ENCODE assay signal across 1 cellular context in the genomic region with DNA sequence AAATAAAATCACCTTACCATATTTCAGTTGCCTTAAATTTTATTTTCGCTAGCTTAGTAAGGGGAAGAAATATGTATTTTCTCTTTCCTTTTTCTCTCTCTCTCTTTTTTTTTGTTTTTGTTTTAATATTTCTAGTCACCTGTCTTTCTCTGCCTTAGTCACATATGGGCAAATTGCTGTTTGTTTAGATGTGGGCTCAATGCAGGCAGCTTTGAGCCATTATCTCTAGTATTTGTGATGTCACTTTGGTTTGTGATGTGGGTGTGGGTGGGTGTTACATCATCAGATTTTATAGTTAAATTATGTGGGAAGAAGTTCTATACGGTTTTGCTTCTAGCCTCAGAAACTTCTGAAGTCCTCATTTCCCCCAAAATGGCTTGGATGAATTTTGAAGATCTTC.
TF ChIP-seq lines count a peak whose summit lies in the region.

A gene (minus strand): TSS at position 59 of the 400 bp plus-strand sequence. CDS start 39 bp downstream, at position 20.

TF ChIP-seq in HEK293, 187 proteins besides CTCF, POLR2A, EP300 and RAD21 (continued from another document and continues in another):
- TF ChIP-seq, protein P1, sequence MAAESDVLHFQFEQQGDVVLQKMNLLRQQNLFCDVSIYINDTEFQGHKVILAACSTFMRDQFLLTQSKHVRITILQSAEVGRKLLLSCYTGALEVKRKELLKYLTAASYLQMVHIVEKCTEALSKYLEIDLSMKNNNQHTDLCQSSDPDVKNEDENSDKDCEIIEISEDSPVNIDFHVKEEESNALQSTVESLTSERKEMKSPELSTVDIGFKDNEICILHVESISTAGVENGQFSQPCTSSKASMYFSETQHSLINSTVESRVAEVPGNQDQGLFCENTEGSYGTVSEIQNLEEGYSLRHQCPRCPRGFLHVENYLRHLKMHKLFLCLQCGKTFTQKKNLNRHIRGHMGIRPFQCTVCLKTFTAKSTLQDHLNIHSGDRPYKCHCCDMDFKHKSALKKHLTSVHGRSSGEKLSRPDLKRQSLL (tag by site-specific recombination; IDR thresholded peaks at IDR 0.05): no peak
- no peak for TF ChIP-seq ZNF624 (tag by site-specific recombination; IDR thresholded peaks at IDR 0.05)
- TF ChIP-seq, protein P2, sequence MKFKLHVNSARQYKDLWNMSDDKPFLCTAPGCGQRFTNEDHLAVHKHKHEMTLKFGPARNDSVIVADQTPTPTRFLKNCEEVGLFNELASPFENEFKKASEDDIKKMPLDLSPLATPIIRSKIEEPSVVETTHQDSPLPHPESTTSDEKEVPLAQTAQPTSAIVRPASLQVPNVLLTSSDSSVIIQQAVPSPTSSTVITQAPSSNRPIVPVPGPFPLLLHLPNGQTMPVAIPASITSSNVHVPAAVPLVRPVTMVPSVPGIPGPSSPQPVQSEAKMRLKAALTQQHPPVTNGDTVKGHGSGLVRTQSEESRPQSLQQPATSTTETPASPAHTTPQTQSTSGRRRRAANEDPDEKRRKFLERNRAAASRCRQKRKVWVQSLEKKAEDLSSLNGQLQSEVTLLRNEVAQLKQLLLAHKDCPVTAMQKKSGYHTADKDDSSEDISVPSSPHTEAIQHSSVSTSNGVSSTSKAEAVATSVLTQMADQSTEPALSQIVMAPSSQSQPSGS (tag by site-specific recombination; IDR thresholded peaks at IDR 0.05; ENCODE audit: low read depth): peak; percentile 94
- no peak for TF ChIP-seq SP2 (tag by site-specific recombination; IDR thresholded peaks at IDR 0.05)
- TF ChIP-seq, protein P3, sequence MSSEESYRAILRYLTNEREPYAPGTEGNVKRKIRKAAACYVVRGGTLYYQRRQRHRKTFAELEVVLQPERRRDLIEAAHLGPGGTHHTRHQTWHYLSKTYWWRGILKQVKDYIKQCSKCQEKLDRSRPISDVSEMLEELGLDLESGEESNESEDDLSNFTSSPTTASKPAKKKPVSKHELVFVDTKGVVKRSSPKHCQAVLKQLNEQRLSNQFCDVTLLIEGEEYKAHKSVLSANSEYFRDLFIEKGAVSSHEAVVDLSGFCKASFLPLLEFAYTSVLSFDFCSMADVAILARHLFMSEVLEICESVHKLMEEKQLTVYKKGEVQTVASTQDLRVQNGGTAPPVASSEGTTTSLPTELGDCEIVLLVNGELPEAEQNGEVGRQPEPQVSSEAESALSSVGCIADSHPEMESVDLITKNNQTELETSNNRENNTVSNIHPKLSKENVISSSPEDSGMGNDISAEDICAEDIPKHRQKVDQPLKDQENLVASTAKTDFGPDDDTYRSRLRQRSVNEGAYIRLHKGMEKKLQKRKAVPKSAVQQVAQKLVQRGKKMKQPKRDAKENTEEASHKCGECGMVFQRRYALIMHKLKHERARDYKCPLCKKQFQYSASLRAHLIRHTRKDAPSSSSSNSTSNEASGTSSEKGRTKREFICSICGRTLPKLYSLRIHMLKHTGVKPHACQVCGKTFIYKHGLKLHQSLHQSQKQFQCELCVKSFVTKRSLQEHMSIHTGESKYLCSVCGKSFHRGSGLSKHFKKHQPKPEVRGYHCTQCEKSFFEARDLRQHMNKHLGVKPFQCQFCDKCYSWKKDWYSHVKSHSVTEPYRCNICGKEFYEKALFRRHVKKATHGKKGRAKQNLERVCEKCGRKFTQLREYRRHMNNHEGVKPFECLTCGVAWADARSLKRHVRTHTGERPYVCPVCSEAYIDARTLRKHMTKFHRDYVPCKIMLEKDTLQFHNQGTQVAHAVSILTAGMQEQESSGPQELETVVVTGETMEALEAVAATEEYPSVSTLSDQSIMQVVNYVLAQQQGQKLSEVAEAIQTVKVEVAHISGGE (tag by site-specific recombination; conservative IDR thresholded peaks at IDR 0.05; ENCODE audit: low read depth): no peak
- no peak for TF ChIP-seq OSR2 (tag by site-specific recombination; IDR thresholded peaks at IDR 0.05)
- TF ChIP-seq ZEB2 (tag by site-specific recombination; IDR thresholded peaks at IDR 0.05): 0 out of 2 replicates have a peak, but pooled peaks have one; percentile 61
- TF ChIP-seq, protein P4, sequence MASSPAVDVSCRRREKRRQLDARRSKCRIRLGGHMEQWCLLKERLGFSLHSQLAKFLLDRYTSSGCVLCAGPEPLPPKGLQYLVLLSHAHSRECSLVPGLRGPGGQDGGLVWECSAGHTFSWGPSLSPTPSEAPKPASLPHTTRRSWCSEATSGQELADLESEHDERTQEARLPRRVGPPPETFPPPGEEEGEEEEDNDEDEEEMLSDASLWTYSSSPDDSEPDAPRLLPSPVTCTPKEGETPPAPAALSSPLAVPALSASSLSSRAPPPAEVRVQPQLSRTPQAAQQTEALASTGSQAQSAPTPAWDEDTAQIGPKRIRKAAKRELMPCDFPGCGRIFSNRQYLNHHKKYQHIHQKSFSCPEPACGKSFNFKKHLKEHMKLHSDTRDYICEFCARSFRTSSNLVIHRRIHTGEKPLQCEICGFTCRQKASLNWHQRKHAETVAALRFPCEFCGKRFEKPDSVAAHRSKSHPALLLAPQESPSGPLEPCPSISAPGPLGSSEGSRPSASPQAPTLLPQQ (tag by site-specific recombination; IDR thresholded peaks at IDR 0.05): peak; percentile 30; the same call in 1 of the 2 replicates
- TF ChIP-seq ZFP37 (tag by site-specific recombination; IDR thresholded peaks at IDR 0.05): no peak
- TF ChIP-seq ZNF114 (tag by site-specific recombination; IDR thresholded peaks at IDR 0.05): no peak
- TF ChIP-seq ZBTB1 (tag by site-specific recombination; IDR thresholded peaks at IDR 0.05): no peak
- no peak for TF ChIP-seq ZNF701 (tag by site-specific recombination; IDR thresholded peaks at IDR 0.05)
- TF ChIP-seq ZNF596 (tag by site-specific recombination; IDR thresholded peaks at IDR 0.05): no peak
- no peak for TF ChIP-seq ZNF266 (tag by site-specific recombination; IDR thresholded peaks at IDR 0.05; ENCODE audit: low read depth)
- peak; percentile 98 for TF ChIP-seq ZFHX2 (tag by site-specific recombination; conservative IDR thresholded peaks at IDR 0.05)
- TF ChIP-seq, protein P5, sequence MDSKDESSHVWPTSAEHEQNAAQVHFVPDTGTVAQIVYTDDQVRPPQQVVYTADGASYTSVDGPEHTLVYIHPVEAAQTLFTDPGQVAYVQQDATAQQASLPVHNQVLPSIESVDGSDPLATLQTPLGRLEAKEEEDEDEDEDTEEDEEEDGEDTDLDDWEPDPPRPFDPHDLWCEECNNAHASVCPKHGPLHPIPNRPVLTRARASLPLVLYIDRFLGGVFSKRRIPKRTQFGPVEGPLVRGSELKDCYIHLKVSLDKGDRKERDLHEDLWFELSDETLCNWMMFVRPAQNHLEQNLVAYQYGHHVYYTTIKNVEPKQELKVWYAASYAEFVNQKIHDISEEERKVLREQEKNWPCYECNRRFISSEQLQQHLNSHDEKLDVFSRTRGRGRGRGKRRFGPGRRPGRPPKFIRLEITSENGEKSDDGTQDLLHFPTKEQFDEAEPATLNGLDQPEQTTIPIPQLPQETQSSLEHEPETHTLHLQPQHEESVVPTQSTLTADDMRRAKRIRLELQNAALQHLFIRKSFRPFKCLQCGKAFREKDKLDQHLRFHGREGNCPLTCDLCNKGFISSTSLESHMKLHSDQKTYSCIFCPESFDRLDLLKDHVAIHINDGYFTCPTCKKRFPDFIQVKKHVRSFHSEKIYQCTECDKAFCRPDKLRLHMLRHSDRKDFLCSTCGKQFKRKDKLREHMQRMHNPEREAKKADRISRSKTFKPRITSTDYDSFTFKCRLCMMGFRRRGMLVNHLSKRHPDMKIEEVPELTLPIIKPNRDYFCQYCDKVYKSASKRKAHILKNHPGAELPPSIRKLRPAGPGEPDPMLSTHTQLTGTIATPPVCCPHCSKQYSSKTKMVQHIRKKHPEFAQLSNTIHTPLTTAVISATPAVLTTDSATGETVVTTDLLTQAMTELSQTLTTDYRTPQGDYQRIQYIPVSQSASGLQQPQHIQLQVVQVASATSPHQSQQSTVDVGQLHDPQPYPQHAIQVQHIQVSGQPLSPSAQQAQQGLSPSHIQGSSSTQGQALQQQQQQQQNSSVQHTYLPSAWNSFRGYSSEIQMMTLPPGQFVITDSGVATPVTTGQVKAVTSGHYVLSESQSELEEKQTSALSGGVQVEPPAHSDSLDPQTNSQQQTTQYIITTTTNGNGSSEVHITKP (tag by site-specific recombination; IDR thresholded peaks at IDR 0.05): no peak
- no peak for TF ChIP-seq MYNN (tag by site-specific recombination; IDR thresholded peaks at IDR 0.05; ENCODE audit: borderline replicate concordance)
- TF ChIP-seq ZNF221 (tag by site-specific recombination; IDR thresholded peaks at IDR 0.05; ENCODE audit: borderline replicate concordance): no peak
- TF ChIP-seq, protein P6, sequence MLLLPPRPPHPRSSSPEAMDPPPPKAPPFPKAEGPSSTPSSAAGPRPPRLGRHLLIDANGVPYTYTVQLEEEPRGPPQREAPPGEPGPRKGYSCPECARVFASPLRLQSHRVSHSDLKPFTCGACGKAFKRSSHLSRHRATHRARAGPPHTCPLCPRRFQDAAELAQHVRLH (tag by site-specific recombination; IDR thresholded peaks at IDR 0.05): no peak
- TF ChIP-seq RBAK (tag by site-specific recombination; IDR thresholded peaks at IDR 0.05): no peak
- TF ChIP-seq, protein P7, sequence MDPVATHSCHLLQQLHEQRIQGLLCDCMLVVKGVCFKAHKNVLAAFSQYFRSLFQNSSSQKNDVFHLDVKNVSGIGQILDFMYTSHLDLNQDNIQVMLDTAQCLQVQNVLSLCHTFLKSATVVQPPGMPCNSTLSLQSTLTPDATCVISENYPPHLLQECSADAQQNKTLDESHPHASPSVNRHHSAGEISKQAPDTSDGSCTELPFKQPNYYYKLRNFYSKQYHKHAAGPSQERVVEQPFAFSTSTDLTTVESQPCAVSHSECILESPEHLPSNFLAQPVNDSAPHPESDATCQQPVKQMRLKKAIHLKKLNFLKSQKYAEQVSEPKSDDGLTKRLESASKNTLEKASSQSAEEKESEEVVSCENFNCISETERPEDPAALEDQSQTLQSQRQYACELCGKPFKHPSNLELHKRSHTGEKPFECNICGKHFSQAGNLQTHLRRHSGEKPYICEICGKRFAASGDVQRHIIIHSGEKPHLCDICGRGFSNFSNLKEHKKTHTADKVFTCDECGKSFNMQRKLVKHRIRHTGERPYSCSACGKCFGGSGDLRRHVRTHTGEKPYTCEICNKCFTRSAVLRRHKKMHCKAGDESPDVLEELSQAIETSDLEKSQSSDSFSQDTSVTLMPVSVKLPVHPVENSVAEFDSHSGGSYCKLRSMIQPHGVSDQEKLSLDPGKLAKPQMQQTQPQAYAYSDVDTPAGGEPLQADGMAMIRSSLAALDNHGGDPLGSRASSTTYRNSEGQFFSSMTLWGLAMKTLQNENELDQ (tag by site-specific recombination; IDR thresholded peaks at IDR 0.05; ENCODE audit: low read depth): no peak
- no peak for TF ChIP-seq ZFP41 (tag by site-specific recombination; IDR thresholded peaks at IDR 0.05; ENCODE audit: borderline replicate concordance)
- TF ChIP-seq ZNF529 (tag by site-specific recombination; IDR thresholded peaks at IDR 0.05; ENCODE audit: insufficient replicate concordance): no peak
- TF ChIP-seq, protein P8, sequence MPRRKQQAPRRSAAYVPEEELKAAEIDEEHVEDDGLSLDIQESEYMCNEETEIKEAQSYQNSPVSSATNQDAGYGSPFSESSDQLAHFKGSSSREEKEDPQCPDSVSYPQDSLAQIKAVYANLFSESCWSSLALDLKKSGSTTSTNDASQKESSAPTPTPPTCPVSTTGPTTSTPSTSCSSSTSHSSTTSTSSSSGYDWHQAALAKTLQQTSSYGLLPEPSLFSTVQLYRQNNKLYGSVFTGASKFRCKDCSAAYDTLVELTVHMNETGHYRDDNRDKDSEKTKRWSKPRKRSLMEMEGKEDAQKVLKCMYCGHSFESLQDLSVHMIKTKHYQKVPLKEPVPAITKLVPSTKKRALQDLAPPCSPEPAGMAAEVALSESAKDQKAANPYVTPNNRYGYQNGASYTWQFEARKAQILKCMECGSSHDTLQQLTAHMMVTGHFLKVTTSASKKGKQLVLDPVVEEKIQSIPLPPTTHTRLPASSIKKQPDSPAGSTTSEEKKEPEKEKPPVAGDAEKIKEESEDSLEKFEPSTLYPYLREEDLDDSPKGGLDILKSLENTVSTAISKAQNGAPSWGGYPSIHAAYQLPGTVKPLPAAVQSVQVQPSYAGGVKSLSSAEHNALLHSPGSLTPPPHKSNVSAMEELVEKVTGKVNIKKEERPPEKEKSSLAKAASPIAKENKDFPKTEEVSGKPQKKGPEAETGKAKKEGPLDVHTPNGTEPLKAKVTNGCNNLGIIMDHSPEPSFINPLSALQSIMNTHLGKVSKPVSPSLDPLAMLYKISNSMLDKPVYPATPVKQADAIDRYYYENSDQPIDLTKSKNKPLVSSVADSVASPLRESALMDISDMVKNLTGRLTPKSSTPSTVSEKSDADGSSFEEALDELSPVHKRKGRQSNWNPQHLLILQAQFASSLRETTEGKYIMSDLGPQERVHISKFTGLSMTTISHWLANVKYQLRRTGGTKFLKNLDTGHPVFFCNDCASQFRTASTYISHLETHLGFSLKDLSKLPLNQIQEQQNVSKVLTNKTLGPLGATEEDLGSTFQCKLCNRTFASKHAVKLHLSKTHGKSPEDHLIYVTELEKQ (tag by site-specific recombination; IDR thresholded peaks at IDR 0.05; ENCODE audit: borderline replicate concordance): no peak; the same call in 1 of the 2 replicates
- TF ChIP-seq, protein P9, sequence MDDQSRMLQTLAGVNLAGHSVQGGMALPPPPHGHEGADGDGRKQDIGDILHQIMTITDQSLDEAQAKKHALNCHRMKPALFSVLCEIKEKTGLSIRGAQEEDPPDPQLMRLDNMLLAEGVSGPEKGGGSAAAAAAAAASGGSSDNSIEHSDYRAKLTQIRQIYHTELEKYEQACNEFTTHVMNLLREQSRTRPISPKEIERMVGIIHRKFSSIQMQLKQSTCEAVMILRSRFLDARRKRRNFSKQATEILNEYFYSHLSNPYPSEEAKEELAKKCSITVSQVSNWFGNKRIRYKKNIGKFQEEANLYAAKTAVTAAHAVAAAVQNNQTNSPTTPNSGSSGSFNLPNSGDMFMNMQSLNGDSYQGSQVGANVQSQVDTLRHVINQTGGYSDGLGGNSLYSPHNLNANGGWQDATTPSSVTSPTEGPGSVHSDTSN (CRISPR knock-in tag; IDR thresholded peaks at IDR 0.05): no peak
- no peak for TF ChIP-seq ZNF24 (tag by site-specific recombination; IDR thresholded peaks at IDR 0.05)
- TF ChIP-seq, protein P10, sequence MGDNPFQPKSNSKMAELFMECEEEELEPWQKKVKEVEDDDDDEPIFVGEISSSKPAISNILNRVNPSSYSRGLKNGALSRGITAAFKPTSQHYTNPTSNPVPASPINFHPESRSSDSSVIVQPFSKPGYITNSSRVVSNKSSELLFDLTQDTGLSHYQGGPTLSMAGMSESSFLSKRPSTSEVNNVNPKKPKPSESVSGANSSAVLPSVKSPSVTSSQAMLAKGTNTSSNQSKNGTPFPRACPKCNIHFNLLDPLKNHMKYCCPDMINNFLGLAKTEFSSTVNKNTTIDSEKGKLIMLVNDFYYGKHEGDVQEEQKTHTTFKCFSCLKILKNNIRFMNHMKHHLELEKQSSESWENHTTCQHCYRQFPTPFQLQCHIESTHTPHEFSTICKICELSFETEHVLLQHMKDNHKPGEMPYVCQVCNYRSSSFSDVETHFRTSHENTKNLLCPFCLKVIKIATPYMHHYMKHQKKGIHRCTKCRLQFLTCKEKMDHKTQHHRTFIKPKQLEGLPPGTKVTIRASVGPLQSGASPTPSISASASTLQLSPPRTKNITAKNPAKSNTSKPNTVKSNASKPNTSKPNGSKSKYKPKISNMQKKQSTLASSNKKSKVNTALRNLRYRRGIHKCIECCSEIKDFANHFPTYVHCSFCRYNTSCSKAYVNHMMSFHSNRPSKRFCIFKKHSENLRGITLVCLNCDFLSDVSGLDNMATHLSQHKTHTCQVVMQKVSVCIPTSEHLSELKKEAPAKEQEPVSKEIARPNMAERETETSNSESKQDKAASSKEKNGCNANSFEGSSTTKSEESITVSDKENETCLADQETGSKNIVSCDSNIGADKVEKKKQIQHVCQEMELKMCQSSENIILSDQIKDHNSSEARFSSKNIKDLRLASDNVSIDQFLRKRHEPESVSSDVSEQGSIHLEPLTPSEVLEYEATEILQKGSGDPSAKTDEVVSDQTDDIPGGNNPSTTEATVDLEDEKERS (tag by site-specific recombination; IDR thresholded peaks at IDR 0.05): no peak
- no peak for TF ChIP-seq ZSCAN23 (tag by site-specific recombination; IDR thresholded peaks at IDR 0.05)
- no peak for TF ChIP-seq ZNF747 (tag by site-specific recombination; IDR thresholded peaks at IDR 0.05)
- TF ChIP-seq ZNF548 (tag by site-specific recombination; IDR thresholded peaks at IDR 0.05): no peak
- TF ChIP-seq ZFP69B (tag by site-specific recombination; IDR thresholded peaks at IDR 0.05): no peak
